ENCODE assay signal across 10 cellular contexts in the genomic region with DNA sequence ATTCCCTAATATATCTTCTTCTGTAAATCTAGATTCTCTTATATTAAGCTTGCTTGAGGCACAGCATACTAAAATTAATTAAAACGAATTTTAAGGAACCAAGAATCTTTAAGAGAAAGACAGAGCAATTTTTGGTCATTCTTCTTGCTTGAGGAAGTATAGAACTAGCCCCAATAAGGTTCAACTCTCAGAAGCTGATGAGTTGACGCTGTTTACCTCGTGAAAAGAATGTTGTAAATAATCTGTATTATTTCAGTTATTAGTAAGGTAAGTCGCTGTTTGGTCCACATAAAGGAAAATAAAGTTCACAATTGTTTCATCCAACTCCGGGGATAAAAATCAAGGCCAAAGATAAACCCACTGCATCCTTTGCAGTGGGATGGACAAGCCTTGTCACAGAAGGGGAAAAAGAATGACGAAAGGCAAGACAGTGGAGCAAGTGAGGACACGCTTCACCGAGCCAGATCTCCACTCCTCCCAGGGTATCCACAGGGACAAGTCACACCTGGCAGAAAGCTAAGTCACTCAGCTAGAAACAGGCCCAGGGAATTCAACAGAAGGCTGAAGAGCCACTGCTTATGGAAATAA. TPM values are rescaled to one million over a fixed set of nuclear protein-coding genes. Genes with fewer than 3 reads are reported as not detected.
DNase-seq lines count a peak whose midpoint lies in the region; ATAC-seq and FAIRE-seq lines count a peak whose summit lies in the region.
"Had no signal": no experiment of that assay in that cellular context is flagged by ENCODE, and none has a peak within 500 bp of the region (broad histone marks: within the 10 kb centered on the region; RNA-seq: fewer than 3 reads in every experiment).

No MANE protein-coding gene starts in this region.

- H3K27ac Mint-ChIP-seq in activated naive CD4-positive, alpha-beta T cell treated with anti-CD3 and anti-CD28 coated beads, Interleukin-2, amount 10 ng/mL, durations not matched to agents 7 days and 5 days = peak overlapping the region; percentile 95
- peak overlapping the region; percentile 98 for H3K27ac Mint-ChIP-seq in activated T-helper 2 cell treated with anti-CD3 and anti-CD28 coated beads, Interferon-gamma antibody, Interleukin-2, Interleukin-4, amounts not matched to agents 10 μg/mL and 5 μg/mL and 100 μg/mL, durations not matched to agents 14 hours and 24 hours and 36 hours
- no peak overlapping the region for H3K27ac Mint-ChIP-seq in stimulated activated memory B cell treated with anti-CD40 and anti-IgM and Interleukin-4, amounts not matched to agents 10 μg/mL and 1 μg/mL and 100 μg/mL, for 72 hours

- H3K4me3 Mint-ChIP-seq in activated naive CD4-positive, alpha-beta T cell treated with anti-CD3 and anti-CD28 coated beads, Interleukin-2, amount 10 ng/mL, durations not matched to agents 7 days and 5 days = peak overlapping the region; percentile 79
- H3K4me3 Mint-ChIP-seq in activated T-helper 2 cell treated with anti-CD3 and anti-CD28 coated beads, Interferon-gamma antibody, Interleukin-2, Interleukin-4, amounts not matched to agents 10 μg/mL and 5 μg/mL and 100 μg/mL, durations not matched to agents 14 hours and 24 hours and 36 hours (ENCODE audit: low read depth) = peak overlapping the region; percentile 80
- peak overlapping the region; percentile 86 for H3K4me3 Mint-ChIP-seq in stimulated activated memory B cell treated with anti-CD40 and anti-IgM and Interleukin-4, amounts not matched to agents 10 μg/mL and 1 μg/mL and 100 μg/mL, for 72 hours

- H3K9me3 Mint-ChIP-seq in activated naive CD4-positive, alpha-beta T cell treated with anti-CD3 and anti-CD28 coated beads, Interleukin-2, amount 10 ng/mL, durations not matched to agents 7 days and 5 days = no peaks in the 10 kb centered on the region
- no peaks in the 10 kb centered on the region for H3K9me3 Mint-ChIP-seq in activated T-helper 2 cell treated with anti-CD3 and anti-CD28 coated beads, Interferon-gamma antibody, Interleukin-2, Interleukin-4, amounts not matched to agents 10 μg/mL and 5 μg/mL and 100 μg/mL, durations not matched to agents 14 hours and 24 hours and 36 hours
- H3K9me3 Mint-ChIP-seq in stimulated activated memory B cell treated with anti-CD40 and anti-IgM and Interleukin-4, amounts not matched to agents 10 μg/mL and 1 μg/mL and 100 μg/mL, for 72 hours = no peaks in the 10 kb centered on the region

- CTCF ChIA-PET in activated naive CD4-positive, alpha-beta T cell treated with anti-CD3 and anti-CD28 coated beads, Interleukin-2, amount 10 ng/mL, durations not matched to agents 7 days and 5 days (lab: Charles Lee) = interaction anchor here (1.3 to 3.7 kb wide), 3 partner anchors 39 to 50 kb away, joined by 3 to 17 read pairs (median 16); no protein-coding TSS in a partner anchor

- H3K4me1 Mint-ChIP-seq in activated naive CD4-positive, alpha-beta T cell treated with anti-CD3 and anti-CD28 coated beads, Interleukin-2, amount 10 ng/mL, durations not matched to agents 7 days and 5 days = peaks cover 39% of the 10 kb centered on the region
- peaks cover 76% of the 10 kb centered on the region for H3K4me1 Mint-ChIP-seq in activated T-helper 2 cell treated with anti-CD3 and anti-CD28 coated beads, Interferon-gamma antibody, Interleukin-2, Interleukin-4, amounts not matched to agents 10 μg/mL and 5 μg/mL and 100 μg/mL, durations not matched to agents 14 hours and 24 hours and 36 hours (ENCODE audit: low read depth)
- H3K4me1 Mint-ChIP-seq in stimulated activated memory B cell treated with anti-CD40 and anti-IgM and Interleukin-4, amounts not matched to agents 10 μg/mL and 1 μg/mL and 100 μg/mL, for 72 hours = peaks cover 76% of the 10 kb centered on the region

- peaks cover 7% of the 10 kb centered on the region for H3K27me3 Mint-ChIP-seq in activated naive CD4-positive, alpha-beta T cell treated with anti-CD3 and anti-CD28 coated beads, Interleukin-2, amount 10 ng/mL, durations not matched to agents 7 days and 5 days
- H3K27me3 Mint-ChIP-seq in activated T-helper 2 cell treated with anti-CD3 and anti-CD28 coated beads, Interferon-gamma antibody, Interleukin-2, Interleukin-4, amounts not matched to agents 10 μg/mL and 5 μg/mL and 100 μg/mL, durations not matched to agents 14 hours and 24 hours and 36 hours (ENCODE audit: low read depth) = no peaks in the 10 kb centered on the region
- no peaks in the 10 kb centered on the region for H3K27me3 Mint-ChIP-seq in stimulated activated memory B cell treated with anti-CD40 and anti-IgM and Interleukin-4, amounts not matched to agents 10 μg/mL and 1 μg/mL and 100 μg/mL, for 72 hours

- intact Hi-C loops in activated T-helper 2 cell treated with anti-CD3 and anti-CD28 coated beads, Interferon-gamma antibody, Interleukin-2, Interleukin-4, amounts not matched to agents 10 μg/mL and 5 μg/mL and 100 μg/mL, durations not matched to agents 14 hours and 24 hours and 36 hours (cut with micrococcal nuclease) = loop anchor here (2.0 to 10.0 kb wide), 8 partner anchors 15 to 1393 kb away; a partner anchor contains a TSS

- DNase-seq in activated naive CD4-positive, alpha-beta T cell treated with anti-CD3 and anti-CD28 coated beads, Interleukin-2, amount 10 ng/mL, durations not matched to agents 7 days and 5 days = no peak
- no peak for DNase-seq in activated naive CD4-positive, alpha-beta T cell treated with Interleukin-2 at 50 U/mL for 16 hours
- DNase-seq in activated T-helper 2 cell treated with anti-CD3 and anti-CD28 coated beads, Interferon-gamma antibody, Interleukin-2, Interleukin-4, amounts not matched to agents 10 μg/mL and 5 μg/mL and 100 μg/mL, durations not matched to agents 14 hours and 24 hours and 36 hours (ENCODE audit: low spot score) = no peak
- DNase-seq in GM19239 (ENCODE audit: insufficient read length, low spot score) (no peak), iPS-NIHi7 (ENCODE audit: extremely low spot score) (no peak)
- no peak for DNase-seq in activated CD4-positive, alpha-beta T cell treated with anti-CD3 and anti-CD28 coated beads for 48 hours
- DNase-seq: left ventricle myocardium inferior, NCI-H69 had no signal

- no peak for FAIRE-seq in GM19239 (lab: Jason Lieb, UNC)

- H3K36me3 Mint-ChIP-seq in activated naive CD4-positive, alpha-beta T cell treated with anti-CD3 and anti-CD28 coated beads, Interleukin-2, amount 10 ng/mL, durations not matched to agents 7 days and 5 days = no peaks in the 10 kb centered on the region
- peaks cover 12% of the 10 kb centered on the region for H3K36me3 Mint-ChIP-seq in activated T-helper 2 cell treated with anti-CD3 and anti-CD28 coated beads, Interferon-gamma antibody, Interleukin-2, Interleukin-4, amounts not matched to agents 10 μg/mL and 5 μg/mL and 100 μg/mL, durations not matched to agents 14 hours and 24 hours and 36 hours (ENCODE audit: low read depth)
- peaks cover 31% of the 10 kb centered on the region for H3K36me3 Mint-ChIP-seq in stimulated activated memory B cell treated with anti-CD40 and anti-IgM and Interleukin-4, amounts not matched to agents 10 μg/mL and 1 μg/mL and 100 μg/mL, for 72 hours

- ATAC-seq in HG03045 (IDR thresholded peaks at IDR 0.05; ENCODE audit: unreplicated experiment) = peak; percentile 11
- ATAC-seq in stimulated activated memory B cell treated with anti-CD40 and anti-IgM and Interleukin-4, amounts not matched to agents 10 μg/mL and 1 μg/mL and 100 μg/mL, for 72 hours = no peak

RNA-seq across cellular contexts. Expression of a gene that starts 0.8 kb away (rescaled TPM):
- 35.2 and 37.2 TPM in 2 replicates for total RNA-seq in activated T-helper 2 cell treated with anti-CD3 and anti-CD28 coated beads, Interferon-gamma antibody, Interleukin-2, Interleukin-4, amounts not matched to agents 10 μg/mL and 5 μg/mL and 100 μg/mL, durations not matched to agents 14 hours and 24 hours and 36 hours
